In the genomic region with DNA sequence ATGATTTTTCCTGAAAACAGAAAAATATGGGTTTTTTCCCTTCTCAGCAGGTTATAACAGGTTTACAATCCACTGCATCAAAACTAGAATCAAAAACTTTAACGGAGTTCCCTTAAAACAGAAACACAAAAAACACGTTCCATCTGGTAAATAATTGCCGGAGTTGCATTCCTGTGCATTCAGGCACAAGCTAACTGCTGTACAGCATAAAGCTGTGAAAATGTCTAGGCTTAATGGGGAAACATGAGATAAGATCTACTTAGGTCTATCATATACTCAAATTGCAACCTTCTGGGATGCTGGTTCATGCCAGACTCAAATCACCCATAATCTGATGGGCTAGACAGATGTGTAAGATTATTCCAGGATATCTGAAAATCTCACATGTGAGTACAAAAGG, we compare ENCODE assay signal across 23 cellular contexts. TPM values are rescaled to one million over a fixed set of nuclear protein-coding genes. Genes with fewer than 3 reads are reported as not detected.
A peak's percentile ranks its signal among the peaks of the same experiment; 100 is the strongest.
DNase-seq lines count a peak whose midpoint lies in the region; ATAC-seq and TF ChIP-seq lines count a peak whose summit lies in the region.
"Had no signal": no experiment of that assay in that cellular context is flagged by ENCODE, and none has a peak within 500 bp of the region (broad histone marks: within the 10 kb centered on the region; RNA-seq: fewer than 3 reads in every experiment).

No MANE protein-coding gene starts in this region.

- no peak overlapping the region for H3K27ac Mint-ChIP-seq in stimulated activated naive B cell treated with anti-CD40 and anti-IgM and Interleukin-4, amounts not matched to agents 10 μg/mL and 1 μg/mL and 100 μg/mL, for 72 hours
- H3K27ac Mint-ChIP-seq in CD8-positive, alpha-beta memory T cell, result no peak overlapping the region

- peaks cover 14 to 20% of the 10 kb centered on the region in 2 donors for H3K36me3 Mint-ChIP-seq in stimulated activated naive B cell treated with anti-CD40 and anti-IgM and Interleukin-4, amounts not matched to agents 10 μg/mL and 1 μg/mL and 100 μg/mL, for 72 hours
- peaks cover 0 to 13% (median 1%) of the 10 kb centered on the region in 3 donors for H3K36me3 Mint-ChIP-seq in CD8-positive, alpha-beta memory T cell

- no peaks in the 10 kb centered on the region for H3K4me1 Mint-ChIP-seq in stimulated activated naive B cell treated with anti-CD40 and anti-IgM and Interleukin-4, amounts not matched to agents 10 μg/mL and 1 μg/mL and 100 μg/mL, for 72 hours
- no peaks in the 10 kb centered on the region for H3K4me1 Mint-ChIP-seq in CD8-positive, alpha-beta memory T cell

- no peak for ATAC-seq in stimulated activated naive B cell treated with anti-CD40 and anti-IgM and Interleukin-4, amounts not matched to agents 10 μg/mL and 1 μg/mL and 100 μg/mL, for 72 hours (replicated peaks)
- ATAC-seq: GM23338, SK-N-SH treated with all-trans-retinoic acid at 6 μM for 48 hours had no signal

- no peaks in the 10 kb centered on the region for H3K9me3 ChIP-seq in HEK293 (ENCODE audit: control insufficient read depth, insufficient read depth, low read depth, low read length)
- no peaks in the 10 kb centered on the region for H3K9me3 ChIP-seq in colonic mucosa
- no peaks in the 10 kb centered on the region for H3K9me3 ChIP-seq in right atrium auricular region
- H3K9me3 ChIP-seq in CD8-positive, alpha-beta memory T cell (ENCODE audit: low read length), result no peaks in the 10 kb centered on the region

- TF ChIP-seq CTCF in HEK293 (tag by site-specific recombination; IDR thresholded peaks at IDR 0.05) (no peak), retinal pigment epithelial cell (conservative IDR thresholded peaks at IDR 0.05; ENCODE audit: low read depth, low read length) (no peak), colonic mucosa (IDR thresholded peaks at IDR 0.05) (no peak), right atrium auricular region (IDR thresholded peaks at IDR 0.05) (no peak)

- DNase-seq in astrocyte of the hippocampus (ENCODE audit: low read depth, low spot score), result peak; percentile 61
- peak; percentile 91 for DNase-seq in left kidney (ENCODE audit: low read depth, low spot score)
- peak; percentile 65 for DNase-seq in retinal pigment epithelial cell (ENCODE audit: low read depth)
- DNase-seq in colonic mucosa, result no peak
- no peak for DNase-seq in stimulated activated naive B cell treated with anti-CD40 and anti-IgM and Interleukin-4, amounts not matched to agents 10 μg/mL and 1 μg/mL and 100 μg/mL, for 72 hours
- no peak for DNase-seq in right atrium auricular region (ENCODE audit: low spot score)
- DNase-seq in CD8-positive, alpha-beta memory T cell, result no peak
- DNase-seq: AML-193, GF-D8, HCEC 1CT, Kasumi-1, NCI-H1105, NCI-H1694, NCI-H2081 treated with DMSO at 0.1 percent for 48 hours, NCI-H510A, NCI-H748 treated with DMSO at 0.1 percent for 48 hours, OCI-M1, RPMI8226, SHP77 treated with DMSO at 0.1 percent for 48 hours had no signal

- no peak overlapping the region for H3K27ac ChIP-seq in HEK293 (ENCODE audit: extremely low read depth, low read depth, low read length)
- no peak overlapping the region for H3K27ac ChIP-seq in colonic mucosa
- no peak overlapping the region for H3K27ac ChIP-seq in right atrium auricular region
- no peak overlapping the region for H3K27ac ChIP-seq in CD8-positive, alpha-beta memory T cell (ENCODE audit: low read depth, low read length)
- H3K27ac ChIP-seq: C4-2B had no signal

- H3K9ac ChIP-seq in colonic mucosa (ENCODE audit: low read depth in 2 of 2, low read length in 2 of 2), result no peak overlapping the region

- CTCF ChIA-PET in HEK293 (lab: Yijun Ruan, JAX), result interaction anchor here (0.6 kb wide), 1 partner anchor 21 kb away, joined by 3 read pairs; no protein-coding TSS in a partner anchor
- CTCF ChIA-PET in CD8-positive, alpha-beta memory T cell (lab: Charles Lee), result no interaction called here

- POLR2A ChIA-PET in HEK293 (lab: Yijun Ruan, JAX), result no interaction called here
- POLR2A ChIA-PET in CD8-positive, alpha-beta memory T cell (lab: Charles Lee), result no interaction called here

- H3K4me1 ChIP-seq in HEK293 (ENCODE audit: control insufficient read depth, insufficient read depth, low read length) (no peaks in the 10 kb centered on the region), colonic mucosa (no peaks in the 10 kb centered on the region), right atrium auricular region (no peaks in the 10 kb centered on the region)
- H3K4me1 ChIP-seq in CD8-positive, alpha-beta memory T cell (ENCODE audit: insufficient read depth, low read length), result no peaks in the 10 kb centered on the region

- H3K4me3 Mint-ChIP-seq in stimulated activated naive B cell treated with anti-CD40 and anti-IgM and Interleukin-4, amounts not matched to agents 10 μg/mL and 1 μg/mL and 100 μg/mL, for 72 hours, result no peak overlapping the region
- no peak overlapping the region for H3K4me3 Mint-ChIP-seq in CD8-positive, alpha-beta memory T cell
- H3K4me3 Mint-ChIP-seq: GM23338 had no signal

- intact Hi-C loops in colonic mucosa (cut with DNase I), result no loop called here

- H3K4me3 ChIP-seq in HEK293 (ENCODE audit: low read depth, low read length), result no peak overlapping the region
- no peak overlapping the region for H3K4me3 ChIP-seq in retinal pigment epithelial cell (ENCODE audit: low read length)
- H3K4me3 ChIP-seq in colonic mucosa, result no peak overlapping the region
- no peak overlapping the region for H3K4me3 ChIP-seq in right atrium auricular region
- no peak overlapping the region for H3K4me3 ChIP-seq in CD8-positive, alpha-beta memory T cell (ENCODE audit: low read length)
- H3K4me3 ChIP-seq: GM23338 had no signal

- H3K27me3 Mint-ChIP-seq in stimulated activated naive B cell treated with anti-CD40 and anti-IgM and Interleukin-4, amounts not matched to agents 10 μg/mL and 1 μg/mL and 100 μg/mL, for 72 hours, result no peaks in the 10 kb centered on the region
- peaks cover 0 to 4% of the 10 kb centered on the region in 2 donors for H3K27me3 Mint-ChIP-seq in CD8-positive, alpha-beta memory T cell

- peaks cover 0 to 6% of the 10 kb centered on the region in 2 donors for H3K9me3 Mint-ChIP-seq in stimulated activated naive B cell treated with anti-CD40 and anti-IgM and Interleukin-4, amounts not matched to agents 10 μg/mL and 1 μg/mL and 100 μg/mL, for 72 hours
- peaks cover 0 to 3% (median 0%) of the 10 kb centered on the region in 5 donors for H3K9me3 Mint-ChIP-seq in CD8-positive, alpha-beta memory T cell

- no peaks in the 10 kb centered on the region for H3K27me3 ChIP-seq in colonic mucosa
- H3K27me3 ChIP-seq in right atrium auricular region, result no peaks in the 10 kb centered on the region
- no peaks in the 10 kb centered on the region for H3K27me3 ChIP-seq in CD8-positive, alpha-beta memory T cell (ENCODE audit: insufficient read depth, low read length, poor library complexity, severe bottlenecking)

- peaks cover 0 to 2% of the 10 kb centered on the region in 2 experiments; a peak in 1 of 3 replicates for H3K36me3 ChIP-seq in HEK293 (ENCODE audit: control insufficient read depth in 2 of 2, insufficient read depth in 1 of 2, low read length in 2 of 2)
- no peaks in the 10 kb centered on the region for H3K36me3 ChIP-seq in colonic mucosa
- no peaks in the 10 kb centered on the region for H3K36me3 ChIP-seq in right atrium auricular region
- H3K36me3 ChIP-seq in CD8-positive, alpha-beta memory T cell (ENCODE audit: insufficient read depth, low read length), result no peaks in the 10 kb centered on the region

TF ChIP-seq in HEK293, 187 proteins besides CTCF, POLR2A, EP300 and RAD21:
- TF ChIP-seq PRDM6 (tag by site-specific recombination; IDR thresholded peaks at IDR 0.05), result peak; percentile 11; the same call in 1 of the 2 replicates
- TF ChIP-seq ZNF530 (tag by site-specific recombination; IDR thresholded peaks at IDR 0.05; ENCODE audit: low read depth), result no peak

RNA-seq across cellular contexts. Expression of gene KANK1, which starts 24.5 kb away (rescaled TPM):
- total RNA-seq in colonic mucosa, result 10 to 100 TPM; 23.8 to 28.0 TPM
- 100 to 1,000 TPM; 164 to 166 TPM for total RNA-seq in right atrium auricular region
- 1 to 10 TPM; 2.9 to 3.4 TPM for total RNA-seq in CD8-positive, alpha-beta memory T cell
- polyA plus RNA-seq in CD8-positive, alpha-beta memory T cell, result 3.8 TPM

Comparison
In these comparisons a context has a peak if more than half of its experiments do, and no peak if none do; other contexts are left out.
1. DNase-seq: peak in astrocyte of the hippocampus (single experiment), left kidney (single experiment) and retinal pigment epithelial cell (single experiment); none in colonic mucosa (single experiment), stimulated activated naive B cell treated with anti-CD40 and anti-IgM and Interleukin-4, amounts not matched to agents 10 μg/mL and 1 μg/mL and 100 μg/mL, for 72 hours (single experiment), right atrium auricular region (single experiment) and CD8-positive, alpha-beta memory T cell (0 of 5).
2. RNA of gene KANK1, which starts 24.5 kb away (total RNA-seq): 164 to 166 TPM in right atrium auricular region; 23.8 to 28.0 TPM in colonic mucosa and 2.9 to 3.4 TPM in CD8-positive, alpha-beta memory T cell; every median in the first group is over 4 times any median in the second.